Comparison of ENCODE assay signal across 2 cellular contexts in genomic region chr16:57476546-57477410, GRCh38.
TF ChIP-seq lines count a peak whose summit lies in the region.

No MANE protein-coding gene starts in this region.

TF ChIP-seq in GM12878, 131 proteins besides CTCF, POLR2A, EP300 and RAD21:
- TF ChIP-seq EED (IDR thresholded peaks at IDR 0.05; ENCODE audit: low read depth) (no peak), PKNOX1 (IDR thresholded peaks at IDR 0.05) (0 out of 2 replicates have a peak, but pooled peaks have one; percentile 12), ZBED1 (IDR thresholded peaks at IDR 0.05; ENCODE audit: borderline replicate concordance) (no peak), MAX (IDR thresholded peaks at IDR 0.05; ENCODE audit: low read depth, low read length) (no peak), MEF2A (IDR thresholded peaks at IDR 0.05; ENCODE audit: insufficient read depth, low read depth, low read length) (no peak)

TF ChIP-seq in neural cell, 6 proteins besides CTCF, POLR2A, EP300 and RAD21:
- TF ChIP-seq POLR2AphosphoS5 (IDR thresholded peaks at IDR 0.05), result no peak
- no peak for TF ChIP-seq TAF1 (IDR thresholded peaks at IDR 0.05; ENCODE audit: low read depth)
- TF ChIP-seq EZH2 (IDR thresholded peaks at IDR 0.05; ENCODE audit: borderline replicate concordance, insufficient read depth, low read length, poor library complexity, severe bottlenecking), result no peak
- TF ChIP-seq SMC3 (conservative IDR thresholded peaks at IDR 0.05; ENCODE audit: poor library complexity), result no peak
- no peak for TF ChIP-seq REST (IDR thresholded peaks at IDR 0.05; ENCODE audit: borderline replicate concordance)
- no peak for TF ChIP-seq MXI1 (conservative IDR thresholded peaks at IDR 0.05; ENCODE audit: poor library complexity, severe bottlenecking)
TF ChIP-seq in neural cell: peak in this region for 0.
